In genomic region chr19:2064788-2065524, GRCh38 we compare ENCODE assay signal across 10 cellular contexts. TPM values are rescaled to one million over a fixed set of nuclear protein-coding genes. Genes with fewer than 3 reads are reported as not detected.
DNase-seq lines count a peak whose midpoint lies in the region; ATAC-seq and TF ChIP-seq lines count a peak whose summit lies in the region.
"Had no signal": no experiment of that assay in that cellular context is flagged by ENCODE, and none has a peak within 500 bp of the region (broad histone marks: within the 10 kb centered on the region; RNA-seq: fewer than 3 reads in every experiment).

No MANE protein-coding gene starts in this region.

- no peak overlapping the region for H3K4me3 Mint-ChIP-seq in endodermal cell

- no peaks in the 10 kb centered on the region for H3K9me3 Mint-ChIP-seq in endodermal cell

- DNase-seq in Karpas-422 (no peak), endodermal cell (no peak), tibial artery (peak; percentile 58 to 87), LoVo (ENCODE audit: low spot score) (no peak), SKM-1 treated with dmso at 0.1 percent for 144 hours (lab: John Stamatoyannopoulos, UW; ENCODE audit: unreplicated experiment) (no peak)
- DNase-seq: NCI-H1105 treated with DMSO at 0.1 percent for 48 hours had no signal

- no peak for ATAC-seq in activated CD4-positive, CD25-positive, alpha-beta regulatory T cell treated with anti-CD3 and anti-CD28 coated beads, Interleukin-2, amount 50 U/mL, for 24 hours
- ATAC-seq: right lobe of liver had no signal

- no peak overlapping the region for H3K27ac Mint-ChIP-seq in endodermal cell

- no peaks in the 10 kb centered on the region for H3K36me3 Mint-ChIP-seq in endodermal cell (ENCODE audit: low read depth)

- peaks cover 10% of the 10 kb centered on the region for H3K4me1 Mint-ChIP-seq in endodermal cell

- peak overlapping the region; percentile 62 for H3K4me2 ChIP-seq in Karpas-422 (ENCODE audit: low read depth, low read length, poor library complexity, severe bottlenecking)

- no peak for TF ChIP-seq CTCF in endodermal cell (conservative IDR thresholded peaks at IDR 0.05)
- peak in 1 of 2 experiments; percentile 20 for TF ChIP-seq CTCF in tibial artery (IDR thresholded peaks at IDR 0.05)

- H3K36me3 ChIP-seq in Karpas-422 (ENCODE audit: insufficient read depth, low read length) (no peaks in the 10 kb centered on the region; the same call in 1 of the 2 replicates), endodermal cell (ENCODE audit: control insufficient read depth, insufficient read depth, low read length) (no peaks in the 10 kb centered on the region), muscle layer of duodenum (ENCODE audit: control insufficient read depth in 1 of 2, insufficient read depth in 2 of 2, low read length in 2 of 2) (no peaks in the 10 kb centered on the region), tibial artery (no peaks in the 10 kb centered on the region)
- H3K36me3 ChIP-seq: right lobe of liver, SJSA1 had no signal

- intact Hi-C loops in tibial artery (cut with DNase I; ENCODE audit: low total_unique reads): no loop called here

- no peaks in the 10 kb centered on the region for H3K27me3 Mint-ChIP-seq in endodermal cell (ENCODE audit: insufficient read depth)

- H3K27ac ChIP-seq in Karpas-422 (ENCODE audit: low read length) (peak overlapping the region; percentile 93), endodermal cell (ENCODE audit: low read depth, low read length) (peak overlapping the region; percentile 59), muscle layer of duodenum (ENCODE audit: low read length) (peak overlapping the region; percentile 51), tibial artery (peak overlapping the region; percentile 78 to 84)
- H3K27ac ChIP-seq: SJSA1 had no signal

- H3K27me3 ChIP-seq in Karpas-422 (ENCODE audit: low read length) (no peaks in the 10 kb centered on the region), endodermal cell (ENCODE audit: control insufficient read depth, insufficient read depth, low read length, poor library complexity, severe bottlenecking) (no peaks in the 10 kb centered on the region), muscle layer of duodenum (ENCODE audit: low read depth, low read length) (no peaks in the 10 kb centered on the region), tibial artery (no peaks in the 10 kb centered on the region)
- H3K27me3 ChIP-seq: right lobe of liver, SJSA1 had no signal

- H3K79me2 ChIP-seq in Karpas-422 (ENCODE audit: low read length): no peaks in the 10 kb centered on the region

- H3K4me1 ChIP-seq in Karpas-422 (ENCODE audit: low read length) (peaks cover 55% of the 10 kb centered on the region), endodermal cell (ENCODE audit: control insufficient read depth, insufficient read depth, low read length) (peaks cover under 1% of the 10 kb centered on the region), muscle layer of duodenum (ENCODE audit: control insufficient read depth in 1 of 2, insufficient read depth in 2 of 2, low read length in 2 of 2) (peaks cover 8 to 40% of the 10 kb centered on the region in 2 donors), tibial artery (peaks cover 6 to 44% (median 31%) of the 10 kb centered on the region in 4 donors)

- H3K9me3 ChIP-seq in Karpas-422 (ENCODE audit: low read length) (no peaks in the 10 kb centered on the region), endodermal cell (ENCODE audit: control insufficient read depth, low read length) (no peaks in the 10 kb centered on the region), muscle layer of duodenum (ENCODE audit: control insufficient read depth in 1 of 2, low read length in 2 of 2) (no peaks in the 10 kb centered on the region), tibial artery (no peaks in the 10 kb centered on the region)
- H3K9me3 ChIP-seq: right lobe of liver, SJSA1 had no signal

- H3K9ac ChIP-seq in Karpas-422 (ENCODE audit: low read length): peak overlapping the region; percentile 58
- H3K9ac ChIP-seq in endodermal cell (ENCODE audit: extremely low read depth, low read length, poor library complexity, severe bottlenecking): no peak overlapping the region

- WGBS in endodermal cell (ENCODE audit: insufficient coverage in 1 of 2, insufficient read length in 1 of 2), 2 experiments: 91 to 95% methylated on average over 27 to 38 of the region's 38 CpGs

- H4K20me1 ChIP-seq in Karpas-422 (ENCODE audit: insufficient read depth, low read depth, low read length): no peaks in the 10 kb centered on the region

- peak overlapping the region; percentile 78; the same call in 1 of the 2 replicates for H2AFZ ChIP-seq in Karpas-422 (ENCODE audit: low read length)

- H3K4me3 ChIP-seq in Karpas-422 (ENCODE audit: low read length): peak overlapping the region; percentile 18; the same call in 1 of the 2 replicates
- no peak overlapping the region for H3K4me3 ChIP-seq in endodermal cell (ENCODE audit: low read length)
- H3K4me3 ChIP-seq in muscle layer of duodenum (ENCODE audit: low read depth in 1 of 2, low read length in 2 of 2): peak overlapping the region in 1 of 2 donors; percentile 17
- peak overlapping the region; percentile 13 to 30 for H3K4me3 ChIP-seq in tibial artery
- H3K4me3 ChIP-seq: right lobe of liver, SJSA1 had no signal

- H3K9me2 ChIP-seq in Karpas-422 (replicated peaks; ENCODE audit: insufficient read depth, low read length): no peaks in the 10 kb centered on the region

RNA-seq across cellular contexts. Expression of gene MKNK2, which starts 13.9 kb away (rescaled TPM):
- 526 and 862 TPM in 2 replicates for total RNA-seq in Karpas-422 (2014; rRNA removed; shearing (Covaris generic); ENCODE audit: low replicate concordance)
- 100 to 1,000 TPM; 120 to 123 TPM for total RNA-seq in endodermal cell
- 63.1 TPM for polyA plus RNA-seq in endodermal cell (2013, experiment 1 of 2)
- polyA plus RNA-seq in endodermal cell (2013, experiment 2 of 2): 58.0 TPM

RNA-seq across cellular contexts. Expression of gene MOB3A, which starts 31.2 kb away (rescaled TPM):
- 153 and 219 TPM in 2 replicates for total RNA-seq in Karpas-422 (2014; rRNA removed; shearing (Covaris generic); ENCODE audit: low replicate concordance)
- total RNA-seq in endodermal cell: 10 to 100 TPM; 20.9 to 21.8 TPM
- 16.9 TPM for polyA plus RNA-seq in endodermal cell (2013, experiment 1 of 2)
- polyA plus RNA-seq in endodermal cell (2013, experiment 2 of 2): 15.9 TPM

RNA-seq across cellular contexts. Expression of gene IZUMO4, which starts 31.8 kb away (rescaled TPM):
- 285 and 487 TPM in 2 replicates for total RNA-seq in Karpas-422 (2014; rRNA removed; shearing (Covaris generic); ENCODE audit: low replicate concordance)
- total RNA-seq in endodermal cell: 1 to 10 TPM; 4.3 to 5.4 TPM
- polyA plus RNA-seq in endodermal cell (2013, experiment 1 of 2): 4.3 TPM
- polyA plus RNA-seq in endodermal cell (2013, experiment 2 of 2): 4.6 TPM

RNA-seq across cellular contexts. Expression of gene BTBD2, which starts 49.4 kb away (rescaled TPM):
- 66.8 and 112 TPM in 2 replicates for total RNA-seq in Karpas-422 (2014; rRNA removed; shearing (Covaris generic); ENCODE audit: low replicate concordance)
- total RNA-seq in endodermal cell: 100 to 1,000 TPM; 107 to 112 TPM
- 113 TPM for polyA plus RNA-seq in endodermal cell (2013, experiment 1 of 2)
- 99.4 TPM for polyA plus RNA-seq in endodermal cell (2013, experiment 2 of 2)

Comparison
In these comparisons a context has a peak if more than half of its experiments do, and no peak if none do; other contexts are left out.
1. DNase-seq: peak in tibial artery (2 of 2); none in Karpas-422 (single experiment), endodermal cell (single experiment), LoVo (single experiment) and SKM-1 treated with dmso at 0.1 percent for 144 hours (single experiment).
2. RNA of gene IZUMO4, which starts 31.8 kb away (total RNA-seq): 285 to 487 TPM in Karpas-422; 4.3 to 5.4 TPM in endodermal cell; every median in the first group is over 10 times any median in the second.
3. Peak in every context shown above with its lines, with median percentiles within 50 percentile points of each other: H3K27ac ChIP-seq.